Comparison of ENCODE assay signal across 17 cellular contexts in the genomic region with DNA sequence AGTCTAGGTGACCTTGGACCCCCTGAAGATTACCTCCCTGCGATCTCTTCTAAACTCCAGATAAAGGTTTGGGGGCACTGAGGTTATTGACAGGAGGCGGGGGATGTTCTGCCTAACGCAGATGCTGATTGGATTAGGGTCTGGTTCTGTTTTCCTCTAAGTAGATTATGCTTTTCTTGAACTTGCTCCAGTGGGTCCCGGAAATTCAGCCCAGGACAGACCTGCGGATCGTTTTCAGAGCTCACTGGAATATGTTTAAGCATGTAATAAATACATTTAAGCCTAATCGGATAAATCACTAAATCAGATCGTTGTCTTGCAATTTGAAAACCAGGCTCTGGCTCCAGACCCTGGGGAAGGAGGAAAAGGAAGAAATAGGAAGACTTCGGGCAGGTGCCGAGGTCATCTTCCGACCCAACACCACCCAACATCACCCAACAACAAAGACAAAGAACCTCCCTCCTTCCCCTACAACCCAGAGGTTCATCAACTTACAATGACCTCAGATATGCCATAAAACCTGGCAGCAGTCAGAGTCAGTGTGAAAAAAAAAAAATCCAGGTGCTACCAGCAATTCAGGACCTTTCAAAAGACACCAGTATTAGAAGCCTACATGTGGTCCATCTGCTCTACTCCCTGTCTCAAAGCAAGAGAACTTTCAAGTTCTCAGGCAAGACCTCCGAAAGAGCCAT.
A peak's percentile ranks its signal among the peaks of the same experiment; 100 is the strongest.
DNase-seq lines count a peak whose midpoint lies in the region; ATAC-seq, FAIRE-seq and TF ChIP-seq lines count a peak whose summit lies in the region.
"Had no signal": no experiment of that assay in that cellular context is flagged by ENCODE, and none has a peak within 500 bp of the region (broad histone marks: within the 10 kb centered on the region; RNA-seq: fewer than 3 reads in every experiment).

No MANE protein-coding gene starts in this region.

- ATAC-seq in GM21723 (IDR thresholded peaks at IDR 0.05; ENCODE audit: unreplicated experiment) (no peak), GM19351 (IDR thresholded peaks at IDR 0.05; ENCODE audit: unreplicated experiment) (no peak)

- H3K27ac ChIP-seq in VCaP, result peak overlapping the region; percentile 96
- H3K27ac ChIP-seq: BLaER1, GM23248, HL-60 had no signal

- TF ChIP-seq CTCF in D721Med (IDR thresholded peaks at IDR 0.05; ENCODE audit: insufficient read depth, missing control alignments) (no peak), VCaP (conservative IDR thresholded peaks at IDR 0.05) (no peak)

- peak; percentile 91 for FAIRE-seq in D721Med (lab: Jason Lieb, UNC)
- FAIRE-seq: G401.6, GM12892, GM18507 had no signal

- no peak for DNase-seq in D721Med (ENCODE audit: insufficient read length, low spot score)
- DNase-seq in NCI-H82 treated with DMSO at 0.1 percent for 48 hours (lab: John Stamatoyannopoulos, UW; ENCODE audit: unreplicated experiment), result peak; percentile 93
- DNase-seq in mesenteric fat pad (ENCODE audit: low spot score), result peak; percentile 41
- DNase-seq in NCI-H1694 (lab: John Stamatoyannopoulos, UW), result no peak
- DNase-seq in iPS-NIHi11 (ENCODE audit: low spot score), result no peak
- DNase-seq: 8988T; CD8-positive, alpha-beta memory T cell; COR-L47; GM23248 had no signal

Comparison
In these comparisons a context has a peak if more than half of its experiments do, and no peak if none do; other contexts are left out.
1. DNase-seq: peak in NCI-H82 treated with DMSO at 0.1 percent for 48 hours (single experiment) and mesenteric fat pad (single experiment); none in D721Med (single experiment), NCI-H1694 (single experiment) and iPS-NIHi11 (single experiment).